Comparison of ENCODE assay signal across 9 cellular contexts in the genomic region with DNA sequence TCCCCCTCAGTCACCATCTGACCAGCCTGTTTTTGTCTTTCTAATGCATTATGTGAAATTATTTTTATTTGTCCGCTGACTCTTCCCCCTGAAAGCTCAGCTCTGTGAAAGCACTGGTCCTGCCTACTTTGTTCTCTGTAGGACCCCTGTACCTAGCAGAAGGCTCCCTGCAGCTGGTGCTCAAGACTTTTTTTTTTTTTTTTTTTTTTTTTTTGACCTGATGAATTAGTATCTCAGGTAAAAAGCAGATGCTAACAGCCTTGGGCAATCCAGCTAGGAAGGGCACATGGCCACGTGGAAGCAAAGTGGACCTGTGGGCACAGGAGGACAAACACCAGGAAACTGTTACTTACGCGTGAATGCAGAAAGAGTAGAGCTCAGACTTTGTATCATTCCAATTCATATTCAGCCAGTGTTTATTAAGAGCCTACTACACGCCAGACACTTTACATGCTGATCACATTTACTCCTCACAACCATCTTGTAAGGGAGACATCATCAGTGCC. TPM values are rescaled to one million over a fixed set of nuclear protein-coding genes. Genes with fewer than 3 reads are reported as not detected.
A peak's percentile ranks its signal among the peaks of the same experiment; 100 is the strongest.
DNase-seq lines count a peak whose midpoint lies in the region; ATAC-seq and TF ChIP-seq lines count a peak whose summit lies in the region.
"Had no signal": no experiment of that assay in that cellular context is flagged by ENCODE, and none has a peak within 500 bp of the region (broad histone marks: within the 10 kb centered on the region; RNA-seq: fewer than 3 reads in every experiment).

No MANE protein-coding gene starts in this region.

- peak overlapping the region; percentile 78 for H3K27ac Mint-ChIP-seq in T-helper 1 cell treated with Interleukin-12 subunit alpha and Interleukin-12 subunit beta and Interleukin-4 antibody, amounts not matched to agents 30 μg/mL and 1 μg/mL, for 36 hours

- H3K36me3 ChIP-seq in iPS-15b (ENCODE audit: control insufficient read depth, insufficient read depth, low read length): peaks cover 15% of the 10 kb centered on the region
- peaks cover 0 to 52% (median 45%) of the 10 kb centered on the region in 6 donors for H3K36me3 ChIP-seq in spleen

- peaks cover 45% of the 10 kb centered on the region for H3K4me1 Mint-ChIP-seq in T-helper 1 cell treated with Interleukin-12 subunit alpha and Interleukin-12 subunit beta and Interleukin-4 antibody, amounts not matched to agents 30 μg/mL and 1 μg/mL, for 36 hours (ENCODE audit: low read depth)

- peak overlapping the region; percentile 80 for H3K4me3 Mint-ChIP-seq in T-helper 1 cell treated with Interleukin-12 subunit alpha and Interleukin-12 subunit beta and Interleukin-4 antibody, amounts not matched to agents 30 μg/mL and 1 μg/mL, for 36 hours

- ATAC-seq in GM18858 (IDR thresholded peaks at IDR 0.05; ENCODE audit: unreplicated experiment): no peak

- no peak overlapping the region for H3K9ac ChIP-seq in iPS-15b (ENCODE audit: low read depth, low read length)

- H3K27ac ChIP-seq in spleen: peak overlapping the region in 6 of 8 donors; percentile 83 to 91 (median 90)

- H3K36me3 Mint-ChIP-seq in T-helper 1 cell treated with Interleukin-12 subunit alpha and Interleukin-12 subunit beta and Interleukin-4 antibody, amounts not matched to agents 30 μg/mL and 1 μg/mL, for 36 hours (ENCODE audit: low read depth): peaks cover 44% of the 10 kb centered on the region

- 86 to 95% (median 87%) methylated on average over 5 of the region's 5 CpGs for whole genome bisulfite sequencing in spleen, 5 donors

- no peaks in the 10 kb centered on the region for H3K9me3 Mint-ChIP-seq in T-helper 1 cell treated with Interleukin-12 subunit alpha and Interleukin-12 subunit beta and Interleukin-4 antibody, amounts not matched to agents 30 μg/mL and 1 μg/mL, for 36 hours

- H3K27me3 ChIP-seq in iPS-15b (ENCODE audit: control insufficient read depth, insufficient read depth, low read length) (peaks cover 4% of the 10 kb centered on the region), spleen (replicated peaks in 1 of 7) (no peaks in the 10 kb centered on the region)

- TF ChIP-seq CTCF in WI38 (IDR thresholded peaks at IDR 0.05; ENCODE audit: low read depth, low read length) (no peak), spleen (IDR thresholded peaks at IDR 0.05 in 8 of 11, conservative IDR thresholded peaks at IDR 0.05 in 3 of 11) (no peak)

- no peak for TF ChIP-seq POLR2A in spleen (IDR thresholded peaks at IDR 0.05)

- no peaks in the 10 kb centered on the region for H3K9me3 ChIP-seq in iPS-15b (ENCODE audit: control insufficient read depth, insufficient read depth, low read length)
- H3K9me3 ChIP-seq in spleen: no peaks in the 10 kb centered on the region

- H3K27me3 Mint-ChIP-seq in T-helper 1 cell treated with Interleukin-12 subunit alpha and Interleukin-12 subunit beta and Interleukin-4 antibody, amounts not matched to agents 30 μg/mL and 1 μg/mL, for 36 hours (ENCODE audit: low read depth): no peaks in the 10 kb centered on the region

- peaks cover 7% of the 10 kb centered on the region for H3K4me1 ChIP-seq in iPS-15b (ENCODE audit: control insufficient read depth, insufficient read depth, low read length)
- H3K4me1 ChIP-seq in spleen: peaks cover 34 to 63% (median 48%) of the 10 kb centered on the region in 6 donors

- DNase-seq in T-helper 1 cell (no peak), spleen (peak; percentile 25), NCI-H1417 treated with DMSO at 0.1 percent for 48 hours (lab: John Stamatoyannopoulos, UW) (no peak), COLO829 (ENCODE audit: low spot score) (no peak)

- H3K4me3 ChIP-seq in WI38 (ENCODE audit: low read depth, low read length) (peak overlapping the region; percentile 27), iPS-15b (ENCODE audit: low read depth, low read length) (peak overlapping the region; percentile 43), spleen (peak overlapping the region in 4 of 8 donors; percentile 84 to 99 (median 91))

- intact Hi-C loops in spleen (cut with DNase I; ENCODE audit: low total_unique reads): no loop called here

RNA-seq across cellular contexts. Expression of gene UNC119, which starts 0.6 kb away (rescaled TPM):
- 10 to 100 TPM; 41.5 to 76.0 (median 65.7) TPM for total RNA-seq in spleen
- 10 to 100 TPM; 52.9 to 68.6 (median 59.1) TPM for polyA plus RNA-seq in spleen

RNA-seq across cellular contexts. Expression of gene PIGS, which starts 18.3 kb away (rescaled TPM):
- total RNA-seq in spleen: 10 to 100 TPM; 43.7 to 77.6 (median 56.4) TPM
- 10 to 100 TPM; 13.3 to 21.4 (median 17.6) TPM for polyA plus RNA-seq in spleen

RNA-seq across cellular contexts. Expression of gene ALDOC, which starts 23.6 kb away (rescaled TPM):
- 10 to 100 TPM; 18.1 to 64.4 (median 40.3) TPM for total RNA-seq in spleen
- polyA plus RNA-seq in spleen: 10 to 100 TPM; 16.9 to 24.8 (median 19.1) TPM

RNA-seq across cellular contexts. Expression of gene SPAG5, which starts 45.8 kb away (rescaled TPM):
- 10 to 100 TPM in 5 of 7 donors, 1 to 10 TPM in 2; 6.2 to 19.7 (median 14.3) TPM for total RNA-seq in spleen
- 10 to 100 TPM in 2 of 3 donors, 1 to 10 TPM in 1; 9.6 to 18.0 (median 14.9) TPM for polyA plus RNA-seq in spleen

RNA-seq across cellular contexts. Expression of gene FOXN1, which starts 46.9 kb away (rescaled TPM):
- not detected for total RNA-seq in spleen
- polyA plus RNA-seq in spleen: not detected
- total RNA-seq: glomerular endothelial cell had no signal
